ENCODE assay signal across 39 cellular contexts in genomic region chr3:19295208-19295607, GRCh38.
"Had no signal": no experiment of that assay in that cellular context is flagged by ENCODE, and none has a peak within 500 bp of the region (broad histone marks: within the 10 kb centered on the region; RNA-seq: fewer than 3 reads in every experiment).

No MANE protein-coding gene starts in this region.

- H3K4me3 Mint-ChIP-seq: activated naive CD4-positive, alpha-beta T cell treated with anti-CD3 and anti-CD28 coated beads for 36 hours; activated naive CD4-positive, alpha-beta T cell treated with anti-CD3 and anti-CD28 coated beads, Interleukin-2, amount 10 ng/mL, durations not matched to agents 7 days and 5 days; activated naive CD4-positive, alpha-beta T cell treated with anti-CD3 and anti-CD28 coated beads, Interleukin-2, amount 50 U/mL, for 24 hours; activated naive CD8-positive, alpha-beta T cell; activated naive CD8-positive, alpha-beta T cell treated with anti-CD3 and anti-CD28 coated beads for 36 hours; activated naive CD8-positive, alpha-beta T cell treated with anti-CD3 and anti-CD28 coated beads, Interleukin-2, amount 10 ng/mL, durations not matched to agents 7 days and 5 days; activated naive CD8-positive, alpha-beta T cell treated with anti-CD3 and anti-CD28 coated beads, Interleukin-2, amount 50 U/mL, for 24 hours; activated T-cell treated with anti-CD3 and anti-CD28 coated beads, Interleukin-2, amount 50 U/mL, for 24 hours; activated T-cell treated with anti-CD3 and anti-CD28 coated beads, Interleukin-2, amount 50 U/mL, for 4 hours; activated T-cell treated with anti-CD3 and anti-CD28 coated beads, Interleukin-2, amount 50 U/mL, for 72 hours; activated T-helper 1 cell treated with anti-CD3 and anti-CD28 coated beads, Interleukin-12 subunit alpha, Interleukin-12 subunit beta, Interleukin-2, Interleukin-4 antibody, amounts not matched to agents 30 ng/mL and 10 ng/mL and 1 ng/mL, durations not matched to agents 14 hours and 24 hours and 36 hours; activated T-helper 17 cell treated with anti-CD3 and anti-CD28 coated beads, Interleukin-2, amount 50 U/mL, for 72 hours; brain; central memory CD8-positive, alpha-beta T cell had no signal

- ATAC-seq: activated naive CD4-positive, alpha-beta T cell treated with anti-CD3 and anti-CD28 coated beads, Interleukin-2, amount 50 U/mL, for 72 hours; activated naive CD8-positive, alpha-beta T cell treated with anti-CD3 and anti-CD28 coated beads, Interleukin-2, amount 50 U/mL, for 24 hours; activated T-cell treated with anti-CD3 and anti-CD28 coated beads, Interleukin-2, amount 50 U/mL, for 4 hours; activated T-cell treated with anti-CD3 and anti-CD28 coated beads, Interleukin-2, amount 50 U/mL, for 72 hours; activated T-helper 17 cell treated with anti-CD3 and anti-CD28 coated beads, Interleukin-2, amount 50 U/mL, for 72 hours; body of pancreas had no signal

- H3K36me3 Mint-ChIP-seq: activated naive CD4-positive, alpha-beta T cell treated with anti-CD3 and anti-CD28 coated beads, Interleukin-2, amount 10 ng/mL, durations not matched to agents 7 days and 5 days; activated naive CD4-positive, alpha-beta T cell treated with anti-CD3 and anti-CD28 coated beads, Interleukin-2, amount 50 U/mL, for 24 hours; activated naive CD4-positive, alpha-beta T cell treated with anti-CD3 and anti-CD28 coated beads, Interleukin-2, amount 50 U/mL, for 72 hours; activated naive CD8-positive, alpha-beta T cell; activated naive CD8-positive, alpha-beta T cell treated with anti-CD3 and anti-CD28 coated beads for 36 hours; activated naive CD8-positive, alpha-beta T cell treated with anti-CD3 and anti-CD28 coated beads, Interleukin-2, amount 10 ng/mL, durations not matched to agents 7 days and 5 days had no signal

- H3K9me3 ChIP-seq: adrenal gland, ascending aorta, body of pancreas, breast epithelium had no signal

- H3K27ac ChIP-seq: adrenal gland, ascending aorta, body of pancreas, brain microvascular endothelial cell, breast epithelium, cardiac muscle cell had no signal

- H3K4me1 ChIP-seq: adrenal gland, ascending aorta, body of pancreas, breast epithelium had no signal

- FAIRE-seq: astrocyte, bronchial epithelial cell had no signal

- H3K9me3 Mint-ChIP-seq: activated naive CD4-positive, alpha-beta T cell treated with anti-CD3 and anti-CD28 coated beads for 36 hours; activated naive CD4-positive, alpha-beta T cell treated with anti-CD3 and anti-CD28 coated beads, Interleukin-2, amount 10 ng/mL, durations not matched to agents 7 days and 5 days; activated naive CD4-positive, alpha-beta T cell treated with anti-CD3 and anti-CD28 coated beads, Interleukin-2, amount 50 U/mL, for 24 hours; activated naive CD4-positive, alpha-beta T cell treated with anti-CD3 and anti-CD28 coated beads, Interleukin-2, amount 50 U/mL, for 72 hours; activated naive CD8-positive, alpha-beta T cell treated with anti-CD3 and anti-CD28 coated beads for 36 hours; activated naive CD8-positive, alpha-beta T cell treated with anti-CD3 and anti-CD28 coated beads, Interleukin-2, amount 10 ng/mL, durations not matched to agents 7 days and 5 days; activated naive CD8-positive, alpha-beta T cell treated with anti-CD3 and anti-CD28 coated beads, Interleukin-2, amount 50 U/mL, for 24 hours; activated T-cell treated with anti-CD3 and anti-CD28 coated beads, Interleukin-2, amount 50 U/mL, for 24 hours; activated T-cell treated with anti-CD3 and anti-CD28 coated beads, Interleukin-2, amount 50 U/mL, for 4 hours; activated T-cell treated with anti-CD3 and anti-CD28 coated beads, Interleukin-2, amount 50 U/mL, for 72 hours; activated T-helper 1 cell treated with anti-CD3 and anti-CD28 coated beads, Interleukin-12 subunit alpha, Interleukin-12 subunit beta, Interleukin-2, Interleukin-4 antibody, amounts not matched to agents 30 ng/mL and 10 ng/mL and 1 ng/mL, durations not matched to agents 14 hours and 24 hours and 36 hours; activated T-helper 17 cell treated with anti-CD3 and anti-CD28 coated beads, Interleukin-2, amount 50 U/mL, for 72 hours; activated T-helper 2 cell treated with anti-CD3 and anti-CD28 coated beads, Interferon-gamma antibody, Interleukin-2, Interleukin-4, amounts not matched to agents 10 μg/mL and 5 μg/mL and 100 μg/mL, durations not matched to agents 14 hours and 24 hours and 36 hours; brain; central memory CD8-positive, alpha-beta T cell had no signal

- H3K36me3 ChIP-seq: adrenal gland, ascending aorta, brain microvascular endothelial cell, breast epithelium, cardiac muscle cell had no signal

- H3K27ac Mint-ChIP-seq: activated naive CD4-positive, alpha-beta T cell treated with anti-CD3 and anti-CD28 coated beads for 36 hours; activated naive CD4-positive, alpha-beta T cell treated with anti-CD3 and anti-CD28 coated beads, Interleukin-2, amount 10 ng/mL, durations not matched to agents 7 days and 5 days; activated naive CD4-positive, alpha-beta T cell treated with anti-CD3 and anti-CD28 coated beads, Interleukin-2, amount 50 U/mL, for 24 hours; activated naive CD4-positive, alpha-beta T cell treated with anti-CD3 and anti-CD28 coated beads, Interleukin-2, amount 50 U/mL, for 72 hours; activated naive CD8-positive, alpha-beta T cell; activated naive CD8-positive, alpha-beta T cell treated with anti-CD3 and anti-CD28 coated beads for 36 hours; activated naive CD8-positive, alpha-beta T cell treated with anti-CD3 and anti-CD28 coated beads, Interleukin-2, amount 10 ng/mL, durations not matched to agents 7 days and 5 days; activated naive CD8-positive, alpha-beta T cell treated with anti-CD3 and anti-CD28 coated beads, Interleukin-2, amount 50 U/mL, for 24 hours; activated T-cell treated with anti-CD3 and anti-CD28 coated beads, Interleukin-2, amount 50 U/mL, for 24 hours; activated T-cell treated with anti-CD3 and anti-CD28 coated beads, Interleukin-2, amount 50 U/mL, for 72 hours; activated T-helper 1 cell treated with anti-CD3 and anti-CD28 coated beads, Interleukin-12 subunit alpha, Interleukin-12 subunit beta, Interleukin-2, Interleukin-4 antibody, amounts not matched to agents 30 ng/mL and 10 ng/mL and 1 ng/mL, durations not matched to agents 14 hours and 24 hours and 36 hours; activated T-helper 17 cell treated with anti-CD3 and anti-CD28 coated beads, Interleukin-2, amount 50 U/mL, for 72 hours; activated T-helper 2 cell treated with anti-CD3 and anti-CD28 coated beads, Interferon-gamma antibody, Interleukin-2, Interleukin-4, amounts not matched to agents 10 μg/mL and 5 μg/mL and 100 μg/mL, durations not matched to agents 14 hours and 24 hours and 36 hours; brain had no signal

- H3K27me3 Mint-ChIP-seq: activated naive CD4-positive, alpha-beta T cell treated with anti-CD3 and anti-CD28 coated beads, Interleukin-2, amount 10 ng/mL, durations not matched to agents 7 days and 5 days; activated naive CD8-positive, alpha-beta T cell; activated naive CD8-positive, alpha-beta T cell treated with anti-CD3 and anti-CD28 coated beads for 36 hours; activated naive CD8-positive, alpha-beta T cell treated with anti-CD3 and anti-CD28 coated beads, Interleukin-2, amount 10 ng/mL, durations not matched to agents 7 days and 5 days; activated naive CD8-positive, alpha-beta T cell treated with anti-CD3 and anti-CD28 coated beads, Interleukin-2, amount 50 U/mL, for 24 hours; activated T-cell treated with anti-CD3 and anti-CD28 coated beads, Interleukin-2, amount 50 U/mL, for 24 hours; activated T-helper 17 cell treated with anti-CD3 and anti-CD28 coated beads, Interleukin-2, amount 50 U/mL, for 72 hours; brain; central memory CD8-positive, alpha-beta T cell had no signal

- H3K27me3 ChIP-seq: adrenal gland, ascending aorta, body of pancreas, brain microvascular endothelial cell, breast epithelium, cardiac muscle cell had no signal

- H3K4me1 Mint-ChIP-seq: activated naive CD4-positive, alpha-beta T cell treated with anti-CD3 and anti-CD28 coated beads, Interleukin-2, amount 10 ng/mL, durations not matched to agents 7 days and 5 days; activated naive CD4-positive, alpha-beta T cell treated with anti-CD3 and anti-CD28 coated beads, Interleukin-2, amount 50 U/mL, for 24 hours; activated naive CD8-positive, alpha-beta T cell treated with anti-CD3 and anti-CD28 coated beads for 36 hours; activated naive CD8-positive, alpha-beta T cell treated with anti-CD3 and anti-CD28 coated beads, Interleukin-2, amount 10 ng/mL, durations not matched to agents 7 days and 5 days; activated naive CD8-positive, alpha-beta T cell treated with anti-CD3 and anti-CD28 coated beads, Interleukin-2, amount 50 U/mL, for 24 hours; activated T-helper 17 cell treated with anti-CD3 and anti-CD28 coated beads, Interleukin-2, amount 50 U/mL, for 72 hours; brain; central memory CD8-positive, alpha-beta T cell had no signal

- H3K4me3 ChIP-seq: adrenal gland, ascending aorta, body of pancreas, breast epithelium, cardiac muscle cell had no signal

- DNase-seq: activated effector memory CD4-positive, alpha-beta T cell treated with anti-CD3 and anti-CD28 coated beads, Interleukin-2, amount 50 U/mL, for 16 hours; activated effector memory CD4-positive, alpha-beta T cell treated with Interleukin-2 at 50 U/mL for 16 hours; activated gamma-delta T cell; activated gamma-delta T cell treated with Interleukin-2 at 50 U/mL for 16 hours; activated naive CD4-positive, alpha-beta T cell; activated naive CD4-positive, alpha-beta T cell treated with anti-CD3 and anti-CD28 coated beads for 36 hours; activated naive CD4-positive, alpha-beta T cell treated with anti-CD3 and anti-CD28 coated beads, Interleukin-2, amount 10 ng/mL, durations not matched to agents 7 days and 5 days; activated naive CD4-positive, alpha-beta T cell treated with anti-CD3 and anti-CD28 coated beads, Interleukin-2, amount 50 U/mL, for 16 hours; activated naive CD4-positive, alpha-beta T cell treated with Interleukin-2 at 50 U/mL for 16 hours; activated naive CD8-positive, alpha-beta T cell treated with anti-CD3 and anti-CD28 coated beads for 36 hours; activated naive CD8-positive, alpha-beta T cell treated with anti-CD3 and anti-CD28 coated beads, Interleukin-2, amount 10 ng/mL, durations not matched to agents 7 days and 5 days; activated naive CD8-positive, alpha-beta T cell treated with anti-CD3 and anti-CD28 coated beads, Interleukin-2, amount 50 U/mL, for 24 hours; activated T-cell treated with anti-CD3 and anti-CD28 coated beads, Interleukin-2, amount 50 U/mL, for 24 hours; activated T-cell treated with anti-CD3 and anti-CD28 coated beads, Interleukin-2, amount 50 U/mL, for 4 hours; activated T-cell treated with anti-CD3 and anti-CD28 coated beads, Interleukin-2, amount 50 U/mL, for 48 hours; activated T-cell treated with anti-CD3 and anti-CD28 coated beads, Interleukin-2, amount 50 U/mL, for 72 hours; adrenal gland; amniotic stem cell; amygdala; anterior cingulate cortex; aorta; body of pancreas; brain microvascular endothelial cell; caudate nucleus; central memory CD4-positive, alpha-beta T cell; cerebellar nuclear complex had no signal
